ENCODE assay signal across 1 cellular context in the genomic region with DNA sequence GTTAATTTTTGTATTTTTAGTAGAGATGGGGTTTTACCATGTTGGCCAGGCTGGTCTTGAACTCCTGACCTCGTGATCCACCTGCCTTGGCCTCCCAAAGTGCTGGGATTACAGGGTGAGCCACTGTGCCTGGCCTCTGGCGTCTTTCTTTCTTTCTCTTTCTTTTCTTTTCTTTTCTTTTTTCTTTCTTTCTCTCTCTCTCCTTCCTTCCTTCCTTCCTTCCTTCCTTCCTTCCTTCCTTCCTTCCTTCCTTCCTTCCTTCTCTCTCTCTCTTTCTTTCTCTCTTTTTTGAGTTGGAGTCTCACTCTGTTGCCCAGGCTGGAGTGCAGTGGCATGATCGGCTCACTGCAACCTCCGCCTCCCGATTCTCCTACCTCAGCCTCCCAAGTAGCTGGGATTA.
A peak's percentile ranks its signal among the peaks of the same experiment; 100 is the strongest.
TF ChIP-seq lines count a peak whose summit lies in the region.

No MANE protein-coding gene starts in this region.

TF ChIP-seq in K562, 482 proteins besides CTCF, POLR2A, EP300 and RAD21:
- TF ChIP-seq, protein P1, sequence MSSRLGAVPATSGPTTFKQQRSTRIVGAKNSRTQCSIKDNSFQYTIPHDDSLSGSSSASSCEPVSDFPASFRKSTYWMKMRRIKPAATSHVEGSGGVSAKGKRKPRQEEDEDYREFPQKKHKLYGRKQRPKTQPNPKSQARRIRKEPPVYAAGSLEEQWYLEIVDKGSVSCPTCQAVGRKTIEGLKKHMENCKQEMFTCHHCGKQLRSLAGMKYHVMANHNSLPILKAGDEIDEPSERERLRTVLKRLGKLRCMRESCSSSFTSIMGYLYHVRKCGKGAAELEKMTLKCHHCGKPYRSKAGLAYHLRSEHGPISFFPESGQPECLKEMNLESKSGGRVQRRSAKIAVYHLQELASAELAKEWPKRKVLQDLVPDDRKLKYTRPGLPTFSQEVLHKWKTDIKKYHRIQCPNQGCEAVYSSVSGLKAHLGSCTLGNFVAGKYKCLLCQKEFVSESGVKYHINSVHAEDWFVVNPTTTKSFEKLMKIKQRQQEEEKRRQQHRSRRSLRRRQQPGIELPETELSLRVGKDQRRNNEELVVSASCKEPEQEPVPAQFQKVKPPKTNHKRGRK (tag; IDR thresholded peaks at IDR 0.05) = peak; percentile 29; the same call in 1 of the 2 replicates
TF ChIP-seq in K562: peak in this region for 1; not testable (repeated sequence) for 481.
